In the genomic region with DNA sequence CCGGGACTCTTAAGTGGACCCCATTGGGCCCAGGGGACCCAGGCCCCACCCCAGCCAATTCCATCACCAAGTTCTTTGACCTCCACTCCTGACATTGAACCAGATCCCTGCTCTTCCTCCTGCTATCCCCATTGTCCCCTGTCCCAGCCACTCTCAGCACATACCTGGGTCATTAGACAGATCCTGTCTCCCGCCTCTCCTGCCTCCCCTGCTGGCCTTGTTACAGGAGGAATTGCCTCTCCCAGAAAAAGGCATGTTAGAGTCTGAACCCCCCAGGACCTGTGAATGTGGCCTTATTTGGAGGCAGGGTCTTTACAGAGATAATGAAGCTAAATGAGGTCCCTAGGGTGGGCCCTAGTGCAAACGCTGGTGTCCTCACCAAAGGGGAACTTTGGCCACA, we compare ENCODE assay signal across 12 cellular contexts.
DNase-seq lines count a peak whose midpoint lies in the region; ATAC-seq and TF ChIP-seq lines count a peak whose summit lies in the region.
"Had no signal": no experiment of that assay in that cellular context is flagged by ENCODE, and none has a peak within 500 bp of the region (broad histone marks: within the 10 kb centered on the region; RNA-seq: fewer than 3 reads in every experiment).

No MANE protein-coding gene starts in this region.

- H4K8ac ChIP-seq in neuronal stem cell (ENCODE audit: low read depth, low read length), result no peak overlapping the region

- H3K4me2 ChIP-seq in neuronal stem cell (ENCODE audit: insufficient read depth, low read length, poor library complexity, severe bottlenecking) (no peak overlapping the region), GM23248 (ENCODE audit: unreplicated experiment) (no peak overlapping the region)

- H3K4me3 ChIP-seq in H7 (ENCODE audit: insufficient read depth, low read depth, low read length) (no peak overlapping the region), epithelial cell of esophagus (ENCODE audit: low read length) (no peak overlapping the region), neuronal stem cell (ENCODE audit: low read length in 2 of 2) (no peak overlapping the region), GM23248 (no peak overlapping the region)

- H3K79me2 ChIP-seq in GM23248 (ENCODE audit: insufficient read depth), result no peaks in the 10 kb centered on the region

- H2BK15ac ChIP-seq in neuronal stem cell (ENCODE audit: low read length), result no peak overlapping the region

- H3K18ac ChIP-seq in neuronal stem cell (ENCODE audit: low read length), result peak overlapping the region; percentile 35

- H3K4me1 ChIP-seq in neuronal stem cell (ENCODE audit: control insufficient read depth in 2 of 2, insufficient read depth in 1 of 2, low read depth in 1 of 2, low read length in 2 of 2) (peaks cover 0 to 4% of the 10 kb centered on the region in 2 donors), GM23248 (ENCODE audit: insufficient read depth) (no peaks in the 10 kb centered on the region)

- H3K36me3 ChIP-seq in H7 (replicated peaks; ENCODE audit: control insufficient read depth, insufficient read depth, low read length) (no peaks in the 10 kb centered on the region), neuronal stem cell (replicated peaks in 1 of 2; ENCODE audit: control insufficient read depth in 2 of 2, insufficient read depth in 2 of 2, low read length in 2 of 2) (no peaks in the 10 kb centered on the region), GM23248 (ENCODE audit: low read depth) (no peaks in the 10 kb centered on the region)

- H3K14ac ChIP-seq in neuronal stem cell (ENCODE audit: low read length), result no peak overlapping the region

- no peaks in the 10 kb centered on the region for H3K9me2 ChIP-seq in GM23248 (ENCODE audit: insufficient read depth)

- H3K27ac ChIP-seq in neuronal stem cell (replicated peaks; ENCODE audit: low read length) (no peak overlapping the region), GM23248 (no peak overlapping the region)

- H2AK5ac ChIP-seq in neuronal stem cell (ENCODE audit: low read depth, low read length), result no peak overlapping the region

- H2BK12ac ChIP-seq in neuronal stem cell (ENCODE audit: low read length), result no peak overlapping the region

- H3K9me3 ChIP-seq in neuronal stem cell (replicated peaks in 1 of 2; ENCODE audit: control insufficient read depth in 2 of 2, insufficient read depth in 1 of 2, low read depth in 1 of 2, low read length in 2 of 2), result no peaks in the 10 kb centered on the region
- no peaks in the 10 kb centered on the region for H3K9me3 ChIP-seq in GM23248 (ENCODE audit: low read depth)

- WGBS in neuronal stem cell (ENCODE audit: extremely low coverage in 2 of 2, insufficient read length in 2 of 2, insufficient replicate concordance in 1 of 2), 2 donors, result no CpG with 5 or more reads among the region's 3 CpGs
- 46 to 57% methylated on average over 3 of the region's 3 CpGs for WGBS in GM23248 (ENCODE audit: low coverage in 1 of 2, low lambda C conversion rate in 2 of 2, missing lambda C conversion rate in 2 of 2), 2 experiments

- H3K9ac ChIP-seq in neuronal stem cell (ENCODE audit: low read depth, low read length, poor library complexity) (no peak overlapping the region), GM23248 (no peak overlapping the region)

- peak; percentile 14 for TF ChIP-seq CTCF in epithelial cell of esophagus (IDR thresholded peaks at IDR 0.05; ENCODE audit: insufficient read depth, low read depth, low read length, missing control alignments)

- H3K27me3 ChIP-seq in H7 (ENCODE audit: control insufficient read depth, insufficient read depth, low read length) (no peaks in the 10 kb centered on the region), neuronal stem cell (ENCODE audit: control insufficient read depth in 3 of 3, insufficient read depth in 3 of 3, low read depth in 1 of 3, low read length in 3 of 3) (peaks cover 0 to 16% (median 0%) of the 10 kb centered on the region in 3 experiments), GM23248 (replicated peaks; ENCODE audit: insufficient read depth) (no peaks in the 10 kb centered on the region)

- no peak overlapping the region for H2BK120ac ChIP-seq in neuronal stem cell (ENCODE audit: low read depth, low read length)

- H4K91ac ChIP-seq in neuronal stem cell (ENCODE audit: low read depth, low read length, poor library complexity), result no peak overlapping the region

- H2AFZ ChIP-seq in neuronal stem cell (ENCODE audit: low read length) (no peak overlapping the region), GM23248 (no peak overlapping the region)

- H3K4ac ChIP-seq in neuronal stem cell (ENCODE audit: low read length), result no peak overlapping the region

- no peaks in the 10 kb centered on the region for H4K20me1 ChIP-seq in GM23248 (ENCODE audit: insufficient read depth)

- H3K79me1 ChIP-seq in neuronal stem cell (ENCODE audit: low read depth, low read length), result no peaks in the 10 kb centered on the region

- DNase-seq in H7 (peak; percentile 48), epithelial cell of esophagus (ENCODE audit: low read depth) (no peak), islet precursor cell (peak; percentile 74), neuronal stem cell (ENCODE audit: low spot score) (no peak), GM23248 (no peak), globus pallidus (ENCODE audit: low spot score) (no peak)
- DNase-seq: C1 segment of cervical spinal cord; CD4-positive, CD25-positive, alpha-beta regulatory T cell; CD8-positive, alpha-beta memory T cell; COR-L47; HCEC 1CT had no signal

- in situ Hi-C loops in GM23248 (cut with MboI), result no loop called here

- ATAC-seq in GM19467 (IDR thresholded peaks at IDR 0.05; ENCODE audit: unreplicated experiment), result no peak

- H3F3A ChIP-seq in GM23248 (ENCODE audit: insufficient read depth), result no peaks in the 10 kb centered on the region

- H3K23ac ChIP-seq in neuronal stem cell (ENCODE audit: low read depth, low read length, poor library complexity), result no peak overlapping the region

- H2BK5ac ChIP-seq in neuronal stem cell (ENCODE audit: low read length), result no peak overlapping the region

Comparison
In these comparisons a context has a peak if more than half of its experiments do, and no peak if none do; other contexts are left out.
1. DNase-seq: peak in H7 (single experiment) and islet precursor cell (single experiment); none in epithelial cell of esophagus (single experiment), neuronal stem cell (single experiment), GM23248 (single experiment) and globus pallidus (single experiment).